Comparison of ENCODE assay signal across 8 cellular contexts in genomic region chr3:42590989-42591756, GRCh38. TPM values are rescaled to one million over a fixed set of nuclear protein-coding genes. Genes with fewer than 3 reads are reported as not detected.
A peak's percentile ranks its signal among the peaks of the same experiment; 100 is the strongest.
DNase-seq lines count a peak whose midpoint lies in the region; ATAC-seq and TF ChIP-seq lines count a peak whose summit lies in the region.

No MANE protein-coding gene starts in this region.

- ATAC-seq in left lung (peak; percentile 14), HG02885 (IDR thresholded peaks at IDR 0.05; ENCODE audit: poor library complexity, unreplicated experiment) (no peak), GM18861 (IDR thresholded peaks at IDR 0.05; ENCODE audit: unreplicated experiment) (no peak)

- in situ Hi-C loops in astrocyte of the cerebellum (cut with HindIII; ENCODE audit: low sequenced_read_pairs) = no loop called here

- peaks cover 0 to 28% of the 10 kb centered on the region in 2 donors for H3K4me1 ChIP-seq in left lung
- H3K4me1 ChIP-seq in tibial nerve = peaks cover 0 to 17% (median 4%) of the 10 kb centered on the region in 4 donors

- H3K4me3 ChIP-seq in AG04449 (ENCODE audit: low read depth, low read length) (peak overlapping the region; percentile 76), HL-60 (replicated peaks; ENCODE audit: insufficient read depth, low read length) (peak overlapping the region; percentile 81), astrocyte of the cerebellum (ENCODE audit: low read depth, low read length) (peak overlapping the region; percentile 66), left lung (peak overlapping the region; percentile 71 to 77), tibial nerve (peak overlapping the region; percentile 47 to 79 (median 64))

- no peak for TF ChIP-seq EP300 in tibial nerve (IDR thresholded peaks at IDR 0.05)

- no peaks in the 10 kb centered on the region for H3K27me3 ChIP-seq in HL-60 (ENCODE audit: insufficient read depth, poor library complexity, severe bottlenecking)
- no peaks in the 10 kb centered on the region for H3K27me3 ChIP-seq in left lung
- H3K27me3 ChIP-seq in tibial nerve = no peaks in the 10 kb centered on the region

- H3K9me3 ChIP-seq in left lung (no peaks in the 10 kb centered on the region), tibial nerve (no peaks in the 10 kb centered on the region)

- 6 to 7% methylated on average over 41 to 43 of the region's 44 CpGs for WGBS in tibial nerve, 2 donors

- H3K36me3 ChIP-seq in left lung (peaks cover 0 to 28% of the 10 kb centered on the region in 2 donors), tibial nerve (peaks cover 0 to 18% (median 10%) of the 10 kb centered on the region in 3 donors)

- intact Hi-C loops in left lung (cut with DNase I) = no loop called here

- POLR2A ChIA-PET in AG04449 (lab: Yijun Ruan, JAX) = interaction anchor here (0.6 to 1.2 kb wide), 7 partner anchors 9 to 84 kb away, joined by 3 to 22 read pairs (median 4); partner anchors contain the start of gene NKTR

- no peak for TF ChIP-seq CTCF in AG04449 (IDR thresholded peaks at IDR 0.05; ENCODE audit: insufficient read depth, low read length, missing control alignments)
- no peak for TF ChIP-seq CTCF in HL-60 (IDR thresholded peaks at IDR 0.05; ENCODE audit: insufficient read depth, low read length)
- TF ChIP-seq CTCF in astrocyte of the cerebellum (IDR thresholded peaks at IDR 0.05; ENCODE audit: low read depth, low read length, missing control alignments) = no peak
- no peak for TF ChIP-seq CTCF in left lung (IDR thresholded peaks at IDR 0.05)
- no peak for TF ChIP-seq CTCF in tibial nerve (IDR thresholded peaks at IDR 0.05)

- H3K27ac ChIP-seq in HL-60 (replicated peaks) = peak overlapping the region; percentile 71
- H3K27ac ChIP-seq in left lung = peak overlapping the region; percentile 71 to 87
- H3K27ac ChIP-seq in tibial nerve = peak overlapping the region; percentile 79 to 93 (median 88)

- CTCF ChIA-PET in AG04449 (lab: Yijun Ruan, JAX) = interaction anchor here (1.7 to 1.8 kb wide), 2 partner anchors 9 to 161 kb away, joined by 4 to 6 read pairs; partner anchors contain the start of gene NKTR

- TF ChIP-seq POLR2A in tibial nerve (IDR thresholded peaks at IDR 0.05) = no peak

- DNase-seq in AG04449 (ENCODE audit: low read depth, low spot score) (no peak), HL-60 (ENCODE audit: low read depth in 1 of 2, low spot score in 1 of 2) (peak in 1 of 2 experiments; percentile 6), astrocyte of the cerebellum (ENCODE audit: low read depth) (no peak), left lung (no peak), tibial nerve (ENCODE audit: low spot score in 2 of 2) (no peak), cerebellar cortex (ENCODE audit: low spot score) (no peak)

RNA-seq across cellular contexts. Expression of gene SS18L2, which starts 0.5 kb away (rescaled TPM):
- total RNA-seq in left lung (10 to 100 TPM; 20.3 to 24.2 TPM), tibial nerve (10 to 100 TPM; 10.2 to 28.2 (median 15.7) TPM)

RNA-seq across cellular contexts. Expression of gene NKTR, which starts 9.3 kb away (rescaled TPM):
- 10 to 100 TPM; 53.7 to 66.2 TPM for total RNA-seq in left lung
- total RNA-seq in tibial nerve = 100 to 1,000 TPM; 122 to 175 (median 146) TPM

RNA-seq across cellular contexts. Expression of gene SEC22C, which starts 9.4 kb away (rescaled TPM):
- total RNA-seq in left lung = 10 to 100 TPM; 48.9 to 55.2 TPM
- 10 to 100 TPM; 74.1 to 95.3 (median 86.1) TPM for total RNA-seq in tibial nerve
